In genomic region chr2:145822892-145823534, GRCh38 we compare ENCODE assay signal across 17 cellular contexts.
DNase-seq lines count a peak whose midpoint lies in the region; ATAC-seq, FAIRE-seq and TF ChIP-seq lines count a peak whose summit lies in the region.
"Had no signal": no experiment of that assay in that cellular context is flagged by ENCODE, and none has a peak within 500 bp of the region (broad histone marks: within the 10 kb centered on the region; RNA-seq: fewer than 3 reads in every experiment).

No MANE protein-coding gene starts in this region.

- H3K4me1 ChIP-seq in K562 (replicated peaks in 1 of 2; ENCODE audit: control insufficient read depth in 2 of 2, insufficient read depth in 2 of 2, low read length in 2 of 2) = no peaks in the 10 kb centered on the region

- H3K9me3 ChIP-seq in K562 (replicated peaks; ENCODE audit: control insufficient read depth, insufficient read depth, low read depth, low read length) = no peaks in the 10 kb centered on the region

- DNase-seq in HuH-7 (ENCODE audit: low spot score) (peak; percentile 8), K562 (ENCODE audit: extremely low read depth in 1 of 4, low spot score in 3 of 4) (no peak), mesothelial cell of epicardium (ENCODE audit: low spot score in 2 of 2, unreplicated experiment in 2 of 2) (no peak), foreskin melanocyte (no peak), T-helper 9 cell (no peak), Calu3 (no peak)
- DNase-seq: C1 segment of cervical spinal cord; CD4-positive, alpha-beta T cell; DMS153; DND-41; GF-D8; GOT3; H9 had no signal

- H3K9me3 Mint-ChIP-seq in mesothelial cell of epicardium = peaks cover 13% of the 10 kb centered on the region
- peaks cover 6% of the 10 kb centered on the region for H3K9me3 Mint-ChIP-seq in Calu3 (ENCODE audit: low read depth, unreplicated experiment)
- H3K9me3 Mint-ChIP-seq: H9 had no signal

- TF ChIP-seq CTCF in K562 (IDR thresholded peaks at IDR 0.05 in 2 of 3, conservative IDR thresholded peaks at IDR 0.05 in 1 of 3; ENCODE audit: insufficient read depth in 2 of 3, low read depth in 1 of 3, low read length in 3 of 3) = no peak
- no peak for TF ChIP-seq CTCF in mesothelial cell of epicardium (IDR thresholded peaks at IDR 0.05; ENCODE audit: unreplicated experiment)
- TF ChIP-seq CTCF in Calu3 (IDR thresholded peaks at IDR 0.05; ENCODE audit: unreplicated experiment) = no peak

- in situ Hi-C loops in K562 (cut with MboI) = no loop called here

- H3K9me1 ChIP-seq in K562 (ENCODE audit: control insufficient read depth, insufficient read depth, low read length) = no peaks in the 10 kb centered on the region

- H3K9ac ChIP-seq in K562 (ENCODE audit: insufficient read depth in 1 of 2, low read depth in 2 of 2, low read length in 2 of 2) = no peak overlapping the region

- no peak overlapping the region for H2AFZ ChIP-seq in K562 (ENCODE audit: low read depth, low read length)

- CTCF ChIA-PET in K562 (lab: Yijun Ruan, JAX; ENCODE audit: low intra/inter-chr PET ratio) = no interaction called here
- CTCF ChIA-PET in Calu3 (lab: Charles Lee) = no interaction called here

- no peaks in the 10 kb centered on the region for H4K20me1 ChIP-seq in K562 (replicated peaks; ENCODE audit: control insufficient read depth, insufficient read depth, low read length)

- TF ChIP-seq POLR2A in K562 (conservative IDR thresholded peaks at IDR 0.05) = no peak

- H3K27ac Mint-ChIP-seq in mesothelial cell of epicardium (peak overlapping the region; percentile 5), Calu3 (ENCODE audit: unreplicated experiment) (no peak overlapping the region)
- H3K27ac Mint-ChIP-seq: B cell; CD4-positive, alpha-beta T cell had no signal

- BruUV-seq in K562 (replicated peaks; lab: Mats Ljungman, UMichigan) = no TSS peak
- no TSS peak for BruUV-seq in Calu3 (replicated peaks; lab: Mats Ljungman, UMichigan)

- no peak for TF ChIP-seq RAD21 in K562 (CRISPR knock-in tag; conservative IDR thresholded peaks at IDR 0.05 in 1 of 2, IDR thresholded peaks at IDR 0.05 in 1 of 2)

- 22% methylated on average over 2 of the region's 2 CpGs for WGBS in K562 (ENCODE audit: insufficient coverage, low coverage, missing lambda C conversion rate)

- no peak overlapping the region for H3K4me3 ChIP-seq in K562

- H3K4me3 Mint-ChIP-seq in mesothelial cell of epicardium (no peak overlapping the region), Calu3 (ENCODE audit: low read depth, unreplicated experiment) (no peak overlapping the region)
- H3K4me3 Mint-ChIP-seq: B cell; CD4-positive, alpha-beta T cell; H9 had no signal

- H3K79me2 ChIP-seq in K562 (ENCODE audit: control insufficient read depth, insufficient read depth, low read length) = no peaks in the 10 kb centered on the region

- POLR2A ChIA-PET in K562 (lab: Yijun Ruan, JAX) = no interaction called here

- H3K27me3 Mint-ChIP-seq in mesothelial cell of epicardium (ENCODE audit: low read depth) (no peaks in the 10 kb centered on the region), Calu3 (ENCODE audit: unreplicated experiment) (no peaks in the 10 kb centered on the region)
- H3K27me3 Mint-ChIP-seq: CD4-positive, alpha-beta T cell had no signal

- H3K27ac ChIP-seq in K562 (ENCODE audit: extremely low read depth, low read depth, low read length) = no peak overlapping the region

- H3K4me1 Mint-ChIP-seq in mesothelial cell of epicardium = peaks cover 16% of the 10 kb centered on the region
- peaks cover 8% of the 10 kb centered on the region for H3K4me1 Mint-ChIP-seq in Calu3 (ENCODE audit: low read depth, unreplicated experiment)
- H3K4me1 Mint-ChIP-seq: B cell had no signal

- H3K36me3 ChIP-seq in K562 (ENCODE audit: control insufficient read depth, insufficient read depth, low read length) = no peaks in the 10 kb centered on the region

- no peak for TF ChIP-seq EP300 in K562 (IDR thresholded peaks at IDR 0.05; ENCODE audit: low read length)

- ATAC-seq in K562 = no peak
- no peak for ATAC-seq in esophagus mucosa

- H3K4me2 ChIP-seq in K562 (ENCODE audit: insufficient read depth, low read length) = no peak overlapping the region

- intact Hi-C loops in K562 (cut with micrococcal nuclease) = no loop called here
- intact Hi-C loops in Calu3 (cut with micrococcal nuclease; ENCODE audit: unreplicated experiment) = no loop called here

- FAIRE-seq in K562 (lab: Jason Lieb, UNC) = no peak
- FAIRE-seq: A204.1, GM19239 had no signal

- H3K27me3 ChIP-seq in K562 (ENCODE audit: control insufficient read depth in 2 of 2, insufficient read depth in 2 of 2, low read length in 2 of 2) = no peaks in the 10 kb centered on the region

- H3K36me3 Mint-ChIP-seq in mesothelial cell of epicardium (no peaks in the 10 kb centered on the region), Calu3 (ENCODE audit: insufficient read depth, unreplicated experiment) (no peaks in the 10 kb centered on the region)

TF ChIP-seq in K562, 482 proteins besides CTCF, POLR2A, EP300 and RAD21 (continues in another document):
- TF ChIP-seq ZNF609 (CRISPR knock-in tag; IDR thresholded peaks at IDR 0.05; ENCODE audit: borderline replicate concordance) = no peak
